1 cellular context compared by ENCODE assay signal in the genomic region with DNA sequence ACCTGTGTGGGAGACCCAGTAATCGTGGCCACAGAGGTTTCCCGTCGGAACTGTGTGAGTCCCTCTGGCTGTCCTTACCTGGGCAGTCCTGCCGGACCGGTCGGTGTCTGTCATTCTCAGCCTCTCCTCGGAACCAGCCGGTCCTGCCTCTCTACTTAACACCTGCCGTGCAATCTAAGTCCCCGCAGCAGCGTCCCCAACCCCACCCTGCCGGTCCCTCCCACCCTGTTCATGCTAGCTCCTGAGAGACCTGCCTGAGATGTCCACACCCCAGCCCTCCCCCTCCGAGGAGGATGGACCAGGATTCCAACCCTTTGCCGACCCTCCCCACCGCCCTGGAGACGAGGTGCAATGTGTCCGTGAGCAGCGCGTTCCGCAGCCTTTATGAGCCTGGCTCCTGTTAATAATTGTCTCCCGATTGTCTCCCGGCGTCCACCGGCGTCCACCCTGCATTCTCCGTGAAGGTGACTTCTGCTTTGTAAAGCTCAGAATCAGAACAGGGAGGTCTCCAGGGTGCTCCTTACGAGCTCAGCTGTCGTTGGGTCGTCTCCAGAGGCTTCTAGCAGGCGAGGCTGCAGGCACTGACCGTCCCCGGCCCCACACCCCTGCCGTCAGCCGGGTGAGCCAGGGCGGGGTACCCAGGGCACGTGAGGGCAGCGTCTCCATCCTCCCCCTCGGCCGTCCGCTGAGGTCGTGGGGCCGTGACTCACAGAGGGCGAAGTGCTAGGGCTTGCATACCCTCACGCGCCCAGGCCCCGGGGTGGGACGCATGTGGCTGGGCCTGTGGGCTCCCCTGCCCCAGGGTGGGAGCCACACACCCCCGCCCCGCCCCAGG.
TF ChIP-seq lines count a peak whose summit lies in the region.

No MANE protein-coding gene starts in this region.

TF ChIP-seq in K562, 482 proteins besides CTCF, POLR2A, EP300 and RAD21 (continued from another document):
- TF ChIP-seq, protein P1, sequence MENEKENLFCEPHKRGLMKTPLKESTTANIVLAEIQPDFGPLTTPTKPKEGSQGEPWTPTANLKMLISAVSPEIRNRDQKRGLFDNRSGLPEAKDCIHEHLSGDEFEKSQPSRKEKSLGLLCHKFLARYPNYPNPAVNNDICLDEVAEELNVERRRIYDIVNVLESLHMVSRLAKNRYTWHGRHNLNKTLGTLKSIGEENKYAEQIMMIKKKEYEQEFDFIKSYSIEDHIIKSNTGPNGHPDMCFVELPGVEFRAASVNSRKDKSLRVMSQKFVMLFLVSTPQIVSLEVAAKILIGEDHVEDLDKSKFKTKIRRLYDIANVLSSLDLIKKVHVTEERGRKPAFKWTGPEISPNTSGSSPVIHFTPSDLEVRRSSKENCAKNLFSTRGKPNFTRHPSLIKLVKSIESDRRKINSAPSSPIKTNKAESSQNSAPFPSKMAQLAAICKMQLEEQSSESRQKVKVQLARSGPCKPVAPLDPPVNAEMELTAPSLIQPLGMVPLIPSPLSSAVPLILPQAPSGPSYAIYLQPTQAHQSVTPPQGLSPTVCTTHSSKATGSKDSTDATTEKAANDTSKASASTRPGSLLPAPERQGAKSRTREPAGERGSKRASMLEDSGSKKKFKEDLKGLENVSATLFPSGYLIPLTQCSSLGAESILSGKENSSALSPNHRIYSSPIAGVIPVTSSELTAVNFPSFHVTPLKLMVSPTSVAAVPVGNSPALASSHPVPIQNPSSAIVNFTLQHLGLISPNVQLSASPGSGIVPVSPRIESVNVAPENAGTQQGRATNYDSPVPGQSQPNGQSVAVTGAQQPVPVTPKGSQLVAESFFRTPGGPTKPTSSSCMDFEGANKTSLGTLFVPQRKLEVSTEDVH (IDR thresholded peaks at IDR 0.05; ENCODE audit: low read depth, partially characterized antibody) = no peak
- TF ChIP-seq ETS2 (tag; IDR thresholded peaks at IDR 0.05; ENCODE audit: borderline replicate concordance, poor library complexity, severe bottlenecking) (no peak), ZNF583 (CRISPR knock-in tag; IDR thresholded peaks at IDR 0.05) (no peak), SNRNP70 (optimal IDR thresholded peaks at IDR 0.05; ENCODE audit: low read depth, low read length) (no peak), MCM3 (IDR thresholded peaks at IDR 0.05) (no peak), ZC3H11A (IDR thresholded peaks at IDR 0.05; ENCODE audit: low read depth, low read length) (no peak), CAMTA2 (CRISPR knock-in tag; conservative IDR thresholded peaks at IDR 0.05) (no peak), SNIP1 (IDR thresholded peaks at IDR 0.05; ENCODE audit: low read depth) (no peak), FUS (optimal IDR thresholded peaks at IDR 0.05; ENCODE audit: low read depth, low read length) (no peak)
- TF ChIP-seq, protein P2, sequence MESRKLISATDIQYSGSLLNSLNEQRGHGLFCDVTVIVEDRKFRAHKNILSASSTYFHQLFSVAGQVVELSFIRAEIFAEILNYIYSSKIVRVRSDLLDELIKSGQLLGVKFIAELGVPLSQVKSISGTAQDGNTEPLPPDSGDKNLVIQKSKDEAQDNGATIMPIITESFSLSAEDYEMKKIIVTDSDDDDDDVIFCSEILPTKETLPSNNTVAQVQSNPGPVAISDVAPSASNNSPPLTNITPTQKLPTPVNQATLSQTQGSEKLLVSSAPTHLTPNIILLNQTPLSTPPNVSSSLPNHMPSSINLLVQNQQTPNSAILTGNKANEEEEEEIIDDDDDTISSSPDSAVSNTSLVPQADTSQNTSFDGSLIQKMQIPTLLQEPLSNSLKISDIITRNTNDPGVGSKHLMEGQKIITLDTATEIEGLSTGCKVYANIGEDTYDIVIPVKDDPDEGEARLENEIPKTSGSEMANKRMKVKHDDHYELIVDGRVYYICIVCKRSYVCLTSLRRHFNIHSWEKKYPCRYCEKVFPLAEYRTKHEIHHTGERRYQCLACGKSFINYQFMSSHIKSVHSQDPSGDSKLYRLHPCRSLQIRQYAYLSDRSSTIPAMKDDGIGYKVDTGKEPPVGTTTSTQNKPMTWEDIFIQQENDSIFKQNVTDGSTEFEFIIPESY (CRISPR knock-in tag; IDR thresholded peaks at IDR 0.05) = peak; percentile 29; the same call in 1 of the 2 replicates
- TF ChIP-seq, protein P3, sequence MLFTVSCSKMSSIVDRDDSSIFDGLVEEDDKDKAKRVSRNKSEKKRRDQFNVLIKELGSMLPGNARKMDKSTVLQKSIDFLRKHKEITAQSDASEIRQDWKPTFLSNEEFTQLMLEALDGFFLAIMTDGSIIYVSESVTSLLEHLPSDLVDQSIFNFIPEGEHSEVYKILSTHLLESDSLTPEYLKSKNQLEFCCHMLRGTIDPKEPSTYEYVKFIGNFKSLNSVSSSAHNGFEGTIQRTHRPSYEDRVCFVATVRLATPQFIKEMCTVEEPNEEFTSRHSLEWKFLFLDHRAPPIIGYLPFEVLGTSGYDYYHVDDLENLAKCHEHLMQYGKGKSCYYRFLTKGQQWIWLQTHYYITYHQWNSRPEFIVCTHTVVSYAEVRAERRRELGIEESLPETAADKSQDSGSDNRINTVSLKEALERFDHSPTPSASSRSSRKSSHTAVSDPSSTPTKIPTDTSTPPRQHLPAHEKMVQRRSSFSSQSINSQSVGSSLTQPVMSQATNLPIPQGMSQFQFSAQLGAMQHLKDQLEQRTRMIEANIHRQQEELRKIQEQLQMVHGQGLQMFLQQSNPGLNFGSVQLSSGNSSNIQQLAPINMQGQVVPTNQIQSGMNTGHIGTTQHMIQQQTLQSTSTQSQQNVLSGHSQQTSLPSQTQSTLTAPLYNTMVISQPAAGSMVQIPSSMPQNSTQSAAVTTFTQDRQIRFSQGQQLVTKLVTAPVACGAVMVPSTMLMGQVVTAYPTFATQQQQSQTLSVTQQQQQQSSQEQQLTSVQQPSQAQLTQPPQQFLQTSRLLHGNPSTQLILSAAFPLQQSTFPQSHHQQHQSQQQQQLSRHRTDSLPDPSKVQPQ (CRISPR knock-in tag; IDR thresholded peaks at IDR 0.05; ENCODE audit: borderline replicate concordance) = no peak
- TF ChIP-seq, protein P4, sequence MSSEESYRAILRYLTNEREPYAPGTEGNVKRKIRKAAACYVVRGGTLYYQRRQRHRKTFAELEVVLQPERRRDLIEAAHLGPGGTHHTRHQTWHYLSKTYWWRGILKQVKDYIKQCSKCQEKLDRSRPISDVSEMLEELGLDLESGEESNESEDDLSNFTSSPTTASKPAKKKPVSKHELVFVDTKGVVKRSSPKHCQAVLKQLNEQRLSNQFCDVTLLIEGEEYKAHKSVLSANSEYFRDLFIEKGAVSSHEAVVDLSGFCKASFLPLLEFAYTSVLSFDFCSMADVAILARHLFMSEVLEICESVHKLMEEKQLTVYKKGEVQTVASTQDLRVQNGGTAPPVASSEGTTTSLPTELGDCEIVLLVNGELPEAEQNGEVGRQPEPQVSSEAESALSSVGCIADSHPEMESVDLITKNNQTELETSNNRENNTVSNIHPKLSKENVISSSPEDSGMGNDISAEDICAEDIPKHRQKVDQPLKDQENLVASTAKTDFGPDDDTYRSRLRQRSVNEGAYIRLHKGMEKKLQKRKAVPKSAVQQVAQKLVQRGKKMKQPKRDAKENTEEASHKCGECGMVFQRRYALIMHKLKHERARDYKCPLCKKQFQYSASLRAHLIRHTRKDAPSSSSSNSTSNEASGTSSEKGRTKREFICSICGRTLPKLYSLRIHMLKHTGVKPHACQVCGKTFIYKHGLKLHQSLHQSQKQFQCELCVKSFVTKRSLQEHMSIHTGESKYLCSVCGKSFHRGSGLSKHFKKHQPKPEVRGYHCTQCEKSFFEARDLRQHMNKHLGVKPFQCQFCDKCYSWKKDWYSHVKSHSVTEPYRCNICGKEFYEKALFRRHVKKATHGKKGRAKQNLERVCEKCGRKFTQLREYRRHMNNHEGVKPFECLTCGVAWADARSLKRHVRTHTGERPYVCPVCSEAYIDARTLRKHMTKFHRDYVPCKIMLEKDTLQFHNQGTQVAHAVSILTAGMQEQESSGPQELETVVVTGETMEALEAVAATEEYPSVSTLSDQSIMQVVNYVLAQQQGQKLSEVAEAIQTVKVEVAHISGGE (CRISPR knock-in tag; IDR thresholded peaks at IDR 0.05) = peak in 1 of 3 experiments; percentile 67; a peak in 1 of 6 replicates
- TF ChIP-seq, protein P5, sequence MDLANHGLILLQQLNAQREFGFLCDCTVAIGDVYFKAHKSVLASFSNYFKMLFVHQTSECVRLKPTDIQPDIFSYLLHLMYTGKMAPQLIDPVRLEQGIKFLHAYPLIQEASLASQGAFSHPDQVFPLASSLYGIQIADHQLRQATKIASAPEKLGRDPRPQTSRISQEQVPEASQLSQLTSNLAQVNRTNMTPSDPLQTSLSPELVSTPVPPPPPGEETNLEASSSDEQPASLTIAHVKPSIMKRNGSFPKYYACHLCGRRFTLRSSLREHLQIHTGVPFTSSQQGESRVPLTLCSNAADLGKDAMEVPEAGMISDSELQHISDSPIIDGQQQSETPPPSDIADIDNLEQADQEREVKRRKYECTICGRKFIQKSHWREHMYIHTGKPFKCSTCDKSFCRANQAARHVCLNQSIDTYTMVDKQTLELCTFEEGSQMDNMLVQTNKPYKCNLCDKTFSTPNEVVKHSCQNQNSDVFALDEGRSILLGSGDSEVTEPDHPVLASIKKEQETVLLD (IDR thresholded peaks at IDR 0.05) = no peak
- TF ChIP-seq, protein P6, sequence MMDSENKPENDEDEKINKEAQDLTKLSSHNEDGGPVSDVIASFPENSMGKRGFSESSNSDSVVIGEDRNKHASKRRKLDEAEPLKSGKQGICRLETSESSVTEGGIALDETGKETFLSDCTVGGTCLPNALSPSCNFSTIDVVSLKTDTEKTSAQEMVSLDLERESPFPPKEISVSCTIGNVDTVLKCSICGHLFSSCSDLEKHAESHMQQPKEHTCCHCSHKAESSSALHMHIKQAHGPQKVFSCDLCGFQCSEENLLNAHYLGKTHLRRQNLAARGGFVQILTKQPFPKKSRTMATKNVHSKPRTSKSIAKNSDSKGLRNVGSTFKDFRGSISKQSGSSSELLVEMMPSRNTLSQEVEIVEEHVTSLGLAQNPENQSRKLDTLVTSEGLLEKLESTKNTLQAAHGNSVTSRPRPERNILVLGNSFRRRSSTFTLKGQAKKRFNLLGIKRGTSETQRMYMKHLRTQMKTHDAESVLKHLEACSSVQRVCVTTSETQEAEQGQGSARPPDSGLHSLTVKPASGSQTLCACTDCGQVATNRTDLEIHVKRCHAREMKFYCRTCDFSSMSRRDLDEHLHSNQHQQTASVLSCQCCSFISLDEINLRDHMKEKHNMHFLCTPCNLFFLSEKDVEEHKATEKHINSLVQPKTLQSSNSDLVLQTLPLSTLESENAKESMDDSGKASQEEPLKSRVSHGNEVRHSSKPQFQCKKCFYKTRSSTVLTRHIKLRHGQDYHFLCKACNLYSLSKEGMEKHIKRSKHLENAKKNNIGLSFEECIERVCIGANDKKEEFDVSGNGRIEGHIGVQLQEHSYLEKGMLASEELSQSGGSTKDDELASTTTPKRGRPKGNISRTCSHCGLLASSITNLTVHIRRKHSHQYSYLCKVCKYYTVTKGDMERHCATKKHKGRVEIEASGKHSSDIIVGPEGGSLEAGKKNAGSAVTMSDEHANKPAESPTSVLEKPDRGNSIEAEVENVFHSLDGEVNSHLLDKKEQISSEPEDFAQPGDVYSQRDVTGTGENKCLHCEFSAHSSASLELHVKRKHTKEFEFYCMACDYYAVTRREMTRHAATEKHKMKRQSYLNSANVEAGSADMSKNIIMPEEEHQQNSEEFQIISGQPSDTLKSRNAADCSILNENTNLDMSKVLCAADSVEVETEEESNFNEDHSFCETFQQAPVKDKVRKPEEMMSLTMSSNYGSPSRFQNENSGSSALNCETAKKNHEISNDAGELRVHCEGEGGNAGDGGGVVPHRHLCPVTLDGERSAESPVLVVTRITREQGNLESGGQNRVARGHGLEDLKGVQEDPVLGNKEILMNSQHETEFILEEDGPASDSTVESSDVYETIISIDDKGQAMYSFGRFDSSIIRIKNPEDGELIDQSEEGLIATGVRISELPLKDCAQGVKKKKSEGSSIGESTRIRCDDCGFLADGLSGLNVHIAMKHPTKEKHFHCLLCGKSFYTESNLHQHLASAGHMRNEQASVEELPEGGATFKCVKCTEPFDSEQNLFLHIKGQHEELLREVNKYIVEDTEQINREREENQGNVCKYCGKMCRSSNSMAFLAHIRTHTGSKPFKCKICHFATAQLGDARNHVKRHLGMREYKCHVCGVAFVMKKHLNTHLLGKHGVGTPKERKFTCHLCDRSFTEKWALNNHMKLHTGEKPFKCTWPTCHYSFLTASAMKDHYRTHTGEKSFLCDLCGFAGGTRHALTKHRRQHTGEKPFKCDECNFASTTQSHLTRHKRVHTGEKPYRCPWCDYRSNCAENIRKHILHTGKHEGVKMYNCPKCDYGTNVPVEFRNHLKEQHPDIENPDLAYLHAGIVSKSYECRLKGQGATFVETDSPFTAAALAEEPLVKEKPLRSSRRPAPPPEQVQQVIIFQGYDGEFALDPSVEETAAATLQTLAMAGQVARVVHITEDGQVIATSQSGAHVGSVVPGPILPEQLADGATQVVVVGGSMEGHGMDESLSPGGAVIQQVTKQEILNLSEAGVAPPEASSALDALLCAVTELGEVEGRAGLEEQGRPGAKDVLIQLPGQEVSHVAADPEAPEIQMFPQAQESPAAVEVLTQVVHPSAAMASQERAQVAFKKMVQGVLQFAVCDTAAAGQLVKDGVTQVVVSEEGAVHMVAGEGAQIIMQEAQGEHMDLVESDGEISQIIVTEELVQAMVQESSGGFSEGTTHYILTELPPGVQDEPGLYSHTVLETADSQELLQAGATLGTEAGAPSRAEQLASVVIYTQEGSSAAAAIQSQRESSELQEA (IDR thresholded peaks at IDR 0.05; ENCODE audit: low read depth) = no peak
- TF ChIP-seq, protein P7, sequence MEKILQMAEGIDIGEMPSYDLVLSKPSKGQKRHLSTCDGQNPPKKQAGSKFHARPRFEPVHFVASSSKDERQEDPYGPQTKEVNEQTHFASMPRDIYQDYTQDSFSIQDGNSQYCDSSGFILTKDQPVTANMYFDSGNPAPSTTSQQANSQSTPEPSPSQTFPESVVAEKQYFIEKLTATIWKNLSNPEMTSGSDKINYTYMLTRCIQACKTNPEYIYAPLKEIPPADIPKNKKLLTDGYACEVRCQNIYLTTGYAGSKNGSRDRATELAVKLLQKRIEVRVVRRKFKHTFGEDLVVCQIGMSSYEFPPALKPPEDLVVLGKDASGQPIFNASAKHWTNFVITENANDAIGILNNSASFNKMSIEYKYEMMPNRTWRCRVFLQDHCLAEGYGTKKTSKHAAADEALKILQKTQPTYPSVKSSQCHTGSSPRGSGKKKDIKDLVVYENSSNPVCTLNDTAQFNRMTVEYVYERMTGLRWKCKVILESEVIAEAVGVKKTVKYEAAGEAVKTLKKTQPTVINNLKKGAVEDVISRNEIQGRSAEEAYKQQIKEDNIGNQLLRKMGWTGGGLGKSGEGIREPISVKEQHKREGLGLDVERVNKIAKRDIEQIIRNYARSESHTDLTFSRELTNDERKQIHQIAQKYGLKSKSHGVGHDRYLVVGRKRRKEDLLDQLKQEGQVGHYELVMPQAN (IDR thresholded peaks at IDR 0.05; ENCODE audit: borderline replicate concordance) = no peak
